In genomic region chr3:138376663-138377062, GRCh38 we compare ENCODE assay signal across 27 cellular contexts. TPM values are rescaled to one million over a fixed set of nuclear protein-coding genes. Genes with fewer than 3 reads are reported as not detected.
"Had no signal": no experiment of that assay in that cellular context is flagged by ENCODE, and none has a peak within 500 bp of the region (broad histone marks: within the 10 kb centered on the region; RNA-seq: fewer than 3 reads in every experiment).

No MANE protein-coding gene starts in this region.

- H3K36me3 Mint-ChIP-seq: activated naive CD4-positive, alpha-beta T cell treated with anti-CD3 and anti-CD28 coated beads, Interleukin-2, amount 10 ng/mL, durations not matched to agents 7 days and 5 days; activated naive CD8-positive, alpha-beta T cell treated with anti-CD3 and anti-CD28 coated beads for 36 hours had no signal

- H3K27me3 Mint-ChIP-seq: activated naive CD8-positive, alpha-beta T cell treated with anti-CD3 and anti-CD28 coated beads for 36 hours had no signal

- H3K9me3 Mint-ChIP-seq: activated CD8-positive, alpha-beta T cell treated with anti-CD3 and anti-CD28 coated beads for 36 hours; activated naive CD4-positive, alpha-beta T cell treated with anti-CD3 and anti-CD28 coated beads, Interleukin-2, amount 10 ng/mL, durations not matched to agents 7 days and 5 days; activated naive CD8-positive, alpha-beta T cell treated with anti-CD3 and anti-CD28 coated beads for 36 hours; activated T-cell treated with anti-CD3 and anti-CD28 coated beads, Interleukin-2, amount 50 U/mL, for 72 hours; activated T-helper 2 cell treated with anti-CD3 and anti-CD28 coated beads, Interferon-gamma antibody, Interleukin-2, Interleukin-4, amounts not matched to agents 10 μg/mL and 5 μg/mL and 100 μg/mL, durations not matched to agents 14 hours and 24 hours and 36 hours; T-helper 2 cell treated with Interferon-gamma antibody and Interleukin-4, amounts not matched to agents 5 μg/mL and 100 μg/mL, for 36 hours had no signal

- H3K27me3 ChIP-seq: adrenal gland, breast epithelium had no signal

- H3K4me3 ChIP-seq: adrenal gland, breast epithelium had no signal

- ATAC-seq: activated CD4-positive, CD25-positive, alpha-beta regulatory T cell treated with anti-CD3 and anti-CD28 coated beads, Interleukin-2, amount 50 U/mL, for 24 hours; activated CD8-positive, alpha-beta T cell treated with anti-CD3 and anti-CD28 coated beads for 36 hours; activated T-cell treated with anti-CD3 and anti-CD28 coated beads, Interleukin-2, amount 50 U/mL, for 72 hours; PC-3 had no signal

- H3K27ac Mint-ChIP-seq: activated CD8-positive, alpha-beta T cell treated with anti-CD3 and anti-CD28 coated beads for 36 hours; activated naive CD4-positive, alpha-beta T cell treated with anti-CD3 and anti-CD28 coated beads, Interleukin-2, amount 10 ng/mL, durations not matched to agents 7 days and 5 days; activated naive CD8-positive, alpha-beta T cell treated with anti-CD3 and anti-CD28 coated beads for 36 hours; activated T-cell treated with anti-CD3 and anti-CD28 coated beads, Interleukin-2, amount 50 U/mL, for 72 hours; activated T-helper 2 cell treated with anti-CD3 and anti-CD28 coated beads, Interferon-gamma antibody, Interleukin-2, Interleukin-4, amounts not matched to agents 10 μg/mL and 5 μg/mL and 100 μg/mL, durations not matched to agents 14 hours and 24 hours and 36 hours; T-helper 2 cell treated with Interferon-gamma antibody and Interleukin-4, amounts not matched to agents 5 μg/mL and 100 μg/mL, for 36 hours had no signal

- H3K27ac ChIP-seq: breast epithelium had no signal

- DNase-seq: activated CD4-positive, alpha-beta T cell treated with anti-CD3 and anti-CD28 coated beads for 4 hours; activated CD8-positive, alpha-beta memory T cell treated with anti-CD3 and anti-CD28 coated beads, Interleukin-2, amount 50 U/mL, for 4 hours; activated CD8-positive, alpha-beta T cell treated with anti-CD3 and anti-CD28 coated beads for 36 hours; activated gamma-delta T cell treated with Interleukin-2 at 50 U/mL for 16 hours; activated naive CD4-positive, alpha-beta T cell treated with anti-CD3 and anti-CD28 coated beads, Interleukin-2, amount 10 ng/mL, durations not matched to agents 7 days and 5 days; activated naive CD8-positive, alpha-beta T cell treated with anti-CD3 and anti-CD28 coated beads for 36 hours; activated T-cell treated with anti-CD3 and anti-CD28 coated beads, Interleukin-2, amount 50 U/mL, for 72 hours; adrenal gland; anterior cingulate cortex; IMR-90; KBM-7; NCI-H1048; NCI-H146; NCI-H187 treated with DMSO at 0.1 percent for 48 hours; NCI-H2081 treated with DMSO at 0.1 percent for 48 hours; NCI-H446; NCI-H524; PC-3; SK-N-SH; SW 1271 had no signal

- H3K4me3 Mint-ChIP-seq: activated CD8-positive, alpha-beta T cell treated with anti-CD3 and anti-CD28 coated beads for 36 hours; activated naive CD4-positive, alpha-beta T cell treated with anti-CD3 and anti-CD28 coated beads, Interleukin-2, amount 10 ng/mL, durations not matched to agents 7 days and 5 days; activated naive CD8-positive, alpha-beta T cell treated with anti-CD3 and anti-CD28 coated beads for 36 hours; activated T-cell treated with anti-CD3 and anti-CD28 coated beads, Interleukin-2, amount 50 U/mL, for 72 hours; T-helper 2 cell treated with Interferon-gamma antibody and Interleukin-4, amounts not matched to agents 5 μg/mL and 100 μg/mL, for 36 hours had no signal

- H3K9me3 ChIP-seq: adrenal gland, breast epithelium, SK-N-SH had no signal

- H3K36me3 ChIP-seq: adrenal gland, breast epithelium had no signal

- H3K4me1 Mint-ChIP-seq: activated naive CD4-positive, alpha-beta T cell treated with anti-CD3 and anti-CD28 coated beads, Interleukin-2, amount 10 ng/mL, durations not matched to agents 7 days and 5 days had no signal

RNA-seq across cellular contexts. Expression of gene MRAS, which starts 28.3 kb away (rescaled TPM):
- total RNA-seq: activated T-helper 2 cell treated with anti-CD3 and anti-CD28 coated beads, Interferon-gamma antibody, Interleukin-2, Interleukin-4, amounts not matched to agents 10 μg/mL and 5 μg/mL and 100 μg/mL, durations not matched to agents 14 hours and 24 hours and 36 hours; T-helper 1 cell treated with Interleukin-12 subunit alpha and Interleukin-12 subunit beta and Interleukin-4 antibody, amounts not matched to agents 30 ng/mL and 1 ng/mL, for 36 hours had no signal

RNA-seq across cellular contexts. Expression of gene NME9, which starts 47.0 kb away (rescaled TPM):
- total RNA-seq: activated naive CD8-positive, alpha-beta T cell treated with anti-CD3 and anti-CD28 coated beads for 36 hours; IMR-90; LHCN-M2; M059J; T-helper 1 cell treated with Interleukin-12 subunit alpha and Interleukin-12 subunit beta and Interleukin-4 antibody, amounts not matched to agents 30 ng/mL and 1 ng/mL, for 36 hours had no signal
- polyA plus RNA-seq: IMR-90 had no signal
